Comparison of ENCODE assay signal across 25 cellular contexts in genomic region chr18:58207520-58208152, GRCh38.
DNase-seq lines count a peak whose midpoint lies in the region; ATAC-seq and TF ChIP-seq lines count a peak whose summit lies in the region.
"Had no signal": no experiment of that assay in that cellular context is flagged by ENCODE, and none has a peak within 500 bp of the region (broad histone marks: within the 10 kb centered on the region; RNA-seq: fewer than 3 reads in every experiment).

No MANE protein-coding gene starts in this region.

- H3K27me3 ChIP-seq in GM23338 (ENCODE audit: insufficient read depth), result no peaks in the 10 kb centered on the region
- no peaks in the 10 kb centered on the region for H3K27me3 ChIP-seq in gastroesophageal sphincter
- H3K27me3 ChIP-seq in sigmoid colon, result no peaks in the 10 kb centered on the region
- no peaks in the 10 kb centered on the region for H3K27me3 ChIP-seq in SJCRH30

- H3K79me2 ChIP-seq in GM23338 (replicated peaks; ENCODE audit: insufficient read depth), result peaks cover 86% of the 10 kb centered on the region

- peaks cover 39% of the 10 kb centered on the region for H3K4me1 Mint-ChIP-seq in GM23338
- peaks cover 4% of the 10 kb centered on the region for H3K4me1 Mint-ChIP-seq in activated T-cell treated with anti-CD3 and anti-CD28 coated beads, Interleukin-2, amount 50 U/mL, for 72 hours (ENCODE audit: low read depth)
- H3K4me1 Mint-ChIP-seq: activated T-helper 17 cell treated with anti-CD3 and anti-CD28 coated beads, Interleukin-2, amount 50 U/mL, for 72 hours; central memory CD8-positive, alpha-beta T cell had no signal

- no peaks in the 10 kb centered on the region for H3K9me3 Mint-ChIP-seq in GM23338
- peaks cover 2% of the 10 kb centered on the region in 2 donors for H3K9me3 Mint-ChIP-seq in activated T-cell treated with anti-CD3 and anti-CD28 coated beads, Interleukin-2, amount 50 U/mL, for 72 hours
- H3K9me3 Mint-ChIP-seq: activated T-helper 17 cell treated with anti-CD3 and anti-CD28 coated beads, Interleukin-2, amount 50 U/mL, for 72 hours; central memory CD8-positive, alpha-beta T cell; natural killer cell; type B pancreatic cell had no signal

- ATAC-seq in GM23338 (no peak; the same call in 2 of the 3 replicates), gastroesophageal sphincter (no peak)
- ATAC-seq in activated T-cell treated with anti-CD3 and anti-CD28 coated beads, Interleukin-2, amount 50 U/mL, for 72 hours (replicated peaks in 1 of 2), result no peak
- ATAC-seq: activated T-helper 17 cell treated with anti-CD3 and anti-CD28 coated beads, Interleukin-2, amount 50 U/mL, for 72 hours had no signal

- intact Hi-C loops in sigmoid colon (cut with DNase I), result no loop called here

- H3K27me3 Mint-ChIP-seq in GM23338 (ENCODE audit: insufficient read depth, low read depth, poor library complexity), result no peaks in the 10 kb centered on the region
- H3K27me3 Mint-ChIP-seq in activated T-cell treated with anti-CD3 and anti-CD28 coated beads, Interleukin-2, amount 50 U/mL, for 72 hours (ENCODE audit: low read depth), result peaks cover 6% of the 10 kb centered on the region
- H3K27me3 Mint-ChIP-seq: activated naive CD8-positive, alpha-beta T cell; type B pancreatic cell had no signal

- TF ChIP-seq POLR2A in gastroesophageal sphincter (IDR thresholded peaks at IDR 0.05) (no peak), sigmoid colon (IDR thresholded peaks at IDR 0.05) (no peak)

- no peak overlapping the region for H3K27ac Mint-ChIP-seq in GM23338
- H3K27ac Mint-ChIP-seq in activated T-cell treated with anti-CD3 and anti-CD28 coated beads, Interleukin-2, amount 50 U/mL, for 72 hours, result no peak overlapping the region
- H3K27ac Mint-ChIP-seq: activated naive CD8-positive, alpha-beta T cell; activated T-helper 17 cell treated with anti-CD3 and anti-CD28 coated beads, Interleukin-2, amount 50 U/mL, for 72 hours; natural killer cell; type B pancreatic cell had no signal

- WGBS in gastroesophageal sphincter (ENCODE audit: low coverage in 1 of 2), 2 donors, result 80% methylated on average over 1 of the region's 5 CpGs
- 87 to 90% methylated on average over 5 of the region's 5 CpGs for WGBS in sigmoid colon, 2 donors

- 0 out of 2 replicates have a peak overlapping the region, but pooled peaks have one; percentile 41 for H3K4me2 ChIP-seq in GM23338

- H3K9me3 ChIP-seq in gastroesophageal sphincter, result no peaks in the 10 kb centered on the region
- H3K9me3 ChIP-seq in sigmoid colon, result no peaks in the 10 kb centered on the region
- H3K9me3 ChIP-seq in SJCRH30 (replicated peaks), result no peaks in the 10 kb centered on the region
- H3K9me3 ChIP-seq: HAP-1, left lung had no signal

- H2AFZ ChIP-seq in GM23338, result no peak overlapping the region

- TF ChIP-seq CTCF in 22Rv1 (IDR thresholded peaks at IDR 0.05) (no peak), GM23338 (conservative IDR thresholded peaks at IDR 0.05; ENCODE audit: low read depth in 2 of 2) (no peak), gastroesophageal sphincter (IDR thresholded peaks at IDR 0.05) (no peak), sigmoid colon (IDR thresholded peaks at IDR 0.05) (no peak), RWPE1 (conservative IDR thresholded peaks at IDR 0.05; ENCODE audit: low read depth) (no peak)

- POLR2A ChIA-PET in RWPE1 (lab: Yijun Ruan, JAX; ENCODE audit: low non-redundant PET), result no interaction called here

- TF ChIP-seq EP300 in gastroesophageal sphincter (IDR thresholded peaks at IDR 0.05) (no peak), sigmoid colon (IDR thresholded peaks at IDR 0.05) (no peak)

- DNase-seq in GM23338 (ENCODE audit: low spot score) (no peak), sigmoid colon (no peak), EL (no peak), SJCRH30 (no peak), RWPE1 (ENCODE audit: low spot score) (no peak)
- DNase-seq in activated T-cell treated with anti-CD3 and anti-CD28 coated beads, Interleukin-2, amount 50 U/mL, for 72 hours, result no peak
- DNase-seq: activated CD4-positive, alpha-beta T cell treated with anti-CD3 and anti-CD28 coated beads, Interleukin-2, amount 50 U/mL, for 4 hours; activated CD4-positive, CD25-positive, alpha-beta regulatory T cell; activated CD8-positive, alpha-beta memory T cell treated with anti-CD3 and anti-CD28 coated beads, Interleukin-2, amount 50 U/mL, for 4 hours; aorta; Calu3; left lung; midbrain; natural killer cell; NCI-H1048; NCI-H187; NCI-H526 treated with DMSO at 0.1 percent for 48 hours; T-helper 9 cell had no signal

- no peaks in the 10 kb centered on the region for H3K9me2 ChIP-seq in GM23338 (ENCODE audit: insufficient read depth)

- no peaks in the 10 kb centered on the region for H3K36me3 ChIP-seq in GM23338 (ENCODE audit: insufficient read depth)
- no peaks in the 10 kb centered on the region for H3K36me3 ChIP-seq in gastroesophageal sphincter
- H3K36me3 ChIP-seq in sigmoid colon, result no peaks in the 10 kb centered on the region
- no peaks in the 10 kb centered on the region for H3K36me3 ChIP-seq in SJCRH30
- H3K36me3 ChIP-seq: HAP-1, left lung had no signal

- H3K4me3 Mint-ChIP-seq in GM23338, result no peak overlapping the region
- H3K4me3 Mint-ChIP-seq in activated T-cell treated with anti-CD3 and anti-CD28 coated beads, Interleukin-2, amount 50 U/mL, for 72 hours, result no peak overlapping the region
- H3K4me3 Mint-ChIP-seq: activated naive CD8-positive, alpha-beta T cell; activated T-helper 17 cell treated with anti-CD3 and anti-CD28 coated beads, Interleukin-2, amount 50 U/mL, for 72 hours; central memory CD8-positive, alpha-beta T cell; natural killer cell; type B pancreatic cell had no signal

- CTCF ChIA-PET in RWPE1 (lab: Yijun Ruan, JAX), result no interaction called here

- H3K4me3 ChIP-seq in GM23338 (no peak overlapping the region), gastroesophageal sphincter (no peak overlapping the region), sigmoid colon (no peak overlapping the region), SJCRH30 (no peak overlapping the region)
- H3K4me3 ChIP-seq: HAP-1, left lung had no signal

- H3K36me3 Mint-ChIP-seq in GM23338 (ENCODE audit: low read depth), result no peaks in the 10 kb centered on the region
- no peaks in the 10 kb centered on the region for H3K36me3 Mint-ChIP-seq in activated T-cell treated with anti-CD3 and anti-CD28 coated beads, Interleukin-2, amount 50 U/mL, for 72 hours (ENCODE audit: insufficient read depth in 2 of 2)
- H3K36me3 Mint-ChIP-seq: activated naive CD8-positive, alpha-beta T cell; natural killer cell had no signal

- no peaks in the 10 kb centered on the region for H3F3A ChIP-seq in GM23338 (replicated peaks; ENCODE audit: low read depth)

- H4K20me1 ChIP-seq in GM23338 (replicated peaks; ENCODE audit: insufficient read depth), result no peaks in the 10 kb centered on the region; the same call in 1 of the 2 replicates

- H3K4me1 ChIP-seq in GM23338 (ENCODE audit: insufficient read depth), result peaks cover 18% of the 10 kb centered on the region
- H3K4me1 ChIP-seq in gastroesophageal sphincter, result peaks cover 2 to 43% (median 7%) of the 10 kb centered on the region in 3 donors
- peaks cover 0 to 55% (median 42%) of the 10 kb centered on the region in 4 donors for H3K4me1 ChIP-seq in sigmoid colon
- H3K4me1 ChIP-seq in SJCRH30, result no peaks in the 10 kb centered on the region
- H3K4me1 ChIP-seq: HAP-1 had no signal

- H3K27ac ChIP-seq in 22Rv1 (peak overlapping the region; percentile 61), GM23338 (ENCODE audit: low read depth) (no peak overlapping the region; the same call in 1 of the 2 replicates), gastroesophageal sphincter (peak overlapping the region; percentile 3 to 59 (median 49)), sigmoid colon (peak overlapping the region; percentile 22 to 83 (median 68)), SJCRH30 (no peak overlapping the region), RWPE1 (no peak overlapping the region)

TF ChIP-seq in GM23338, 12 proteins besides CTCF, POLR2A, EP300 and RAD21:
- TF ChIP-seq JUNB (IDR thresholded peaks at IDR 0.05; ENCODE audit: unreplicated experiment) (no peak), CREB1 (CRISPR knock-in tag; IDR thresholded peaks at IDR 0.05; ENCODE audit: low read depth) (no peak)
- TF ChIP-seq, protein P1, sequence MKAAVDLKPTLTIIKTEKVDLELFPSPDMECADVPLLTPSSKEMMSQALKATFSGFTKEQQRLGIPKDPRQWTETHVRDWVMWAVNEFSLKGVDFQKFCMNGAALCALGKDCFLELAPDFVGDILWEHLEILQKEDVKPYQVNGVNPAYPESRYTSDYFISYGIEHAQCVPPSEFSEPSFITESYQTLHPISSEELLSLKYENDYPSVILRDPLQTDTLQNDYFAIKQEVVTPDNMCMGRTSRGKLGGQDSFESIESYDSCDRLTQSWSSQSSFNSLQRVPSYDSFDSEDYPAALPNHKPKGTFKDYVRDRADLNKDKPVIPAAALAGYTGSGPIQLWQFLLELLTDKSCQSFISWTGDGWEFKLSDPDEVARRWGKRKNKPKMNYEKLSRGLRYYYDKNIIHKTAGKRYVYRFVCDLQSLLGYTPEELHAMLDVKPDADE (IDR thresholded peaks at IDR 0.05), result no peak
TF ChIP-seq in GM23338: peak in this region for 0.

Comparison
In these comparisons a context has a peak if more than half of its experiments do, and no peak if none do; other contexts are left out.
1. H3K27ac ChIP-seq: peak in 22Rv1 (single experiment), gastroesophageal sphincter (4 of 4) and sigmoid colon (4 of 4); none in GM23338 (single experiment), SJCRH30 (single experiment) and RWPE1 (single experiment).